In genomic region chr1:51274676-51275075, GRCh38 we compare ENCODE assay signal across 22 cellular contexts. TPM values are rescaled to one million over a fixed set of nuclear protein-coding genes. Genes with fewer than 3 reads are reported as not detected.
"Had no signal": no experiment of that assay in that cellular context is flagged by ENCODE, and none has a peak within 500 bp of the region (broad histone marks: within the 10 kb centered on the region; RNA-seq: fewer than 3 reads in every experiment).

No MANE protein-coding gene starts in this region.

- H3K27me3 ChIP-seq: brain microvascular endothelial cell had no signal

- H3K27ac ChIP-seq: brain microvascular endothelial cell had no signal

- DNase-seq: activated B cell treated with CpG ODN at 0.5 μM for 24 hours; activated CD4-positive, alpha-beta T cell treated with anti-CD3 and anti-CD28 coated beads for 48 hours; activated CD4-positive, alpha-beta T cell treated with anti-CD3 and anti-CD28 coated beads, Interleukin-2, amount 50 U/mL, for 1 hour; activated CD4-positive, alpha-beta T cell treated with anti-CD3 and anti-CD28 coated beads, Interleukin-2, amount 50 U/mL, for 48 hours; activated effector memory CD4-positive, alpha-beta T cell treated with Interleukin-2 at 50 U/mL for 16 hours; activated gamma-delta T cell treated with Interleukin-2 at 50 U/mL for 16 hours; activated naive CD4-positive, alpha-beta T cell treated with anti-CD3 and anti-CD28 coated beads, Interleukin-2, amount 50 U/mL, for 16 hours; activated naive CD4-positive, alpha-beta T cell treated with Interleukin-2 at 50 U/mL for 16 hours; activated T-cell treated with anti-CD3 and anti-CD28 coated beads, Interleukin-2, amount 50 U/mL, for 4 hours; amniotic stem cell; anterior cingulate cortex; brain microvascular endothelial cell; caudate nucleus; cortex of kidney; dermis blood vessel endothelial cell; effector CD4-positive, alpha-beta T cell; effector memory CD8-positive, alpha-beta T cell; erythroblast; foreskin fibroblast; hippocampal formation; T-helper 2 cell had no signal

RNA-seq across cellular contexts. Expression of gene TTC39A, which starts 55.7 kb away (rescaled TPM):
- total RNA-seq: T-helper 1 cell treated with Interleukin-12 subunit alpha and Interleukin-12 subunit beta and Interleukin-4 antibody, amounts not matched to agents 30 ng/mL and 1 ng/mL, for 36 hours had no signal
